ENCODE assay signal across 10 cellular contexts in genomic region chr3:179608931-179609720, GRCh38. TPM values are rescaled to one million over a fixed set of nuclear protein-coding genes. Genes with fewer than 3 reads are reported as not detected.
DNase-seq lines count a peak whose midpoint lies in the region; ATAC-seq, FAIRE-seq and TF ChIP-seq lines count a peak whose summit lies in the region.
"Had no signal": no experiment of that assay in that cellular context is flagged by ENCODE, and none has a peak within 500 bp of the region (broad histone marks: within the 10 kb centered on the region; RNA-seq: fewer than 3 reads in every experiment).

No MANE protein-coding gene starts in this region.

- H3K9me2 ChIP-seq in SU-DHL-6 (replicated peaks; ENCODE audit: insufficient read depth, low read length): no peaks in the 10 kb centered on the region

- 42% methylated on average over 6 of the region's 6 CpGs for WGBS in thymus

- peak overlapping the region; percentile 46 for H3K4me2 ChIP-seq in SU-DHL-6 (ENCODE audit: low read depth, low read length, poor library complexity, severe bottlenecking)

- H3F3A ChIP-seq in SU-DHL-6 (ENCODE audit: insufficient read depth): peaks cover 17% of the 10 kb centered on the region

- no peak for FAIRE-seq in D721Med (lab: Jason Lieb, UNC)

- H3K4me3 ChIP-seq in SU-DHL-6 (ENCODE audit: insufficient read depth, low read length, poor library complexity, severe bottlenecking) (no peak overlapping the region), thymus (ENCODE audit: low read length) (no peak overlapping the region)
- H3K4me3 ChIP-seq: BLaER1 treated with 17β-estradiol and CSF1 and Interleukin-3, amounts not matched to agents 10 nM and 100 nM had no signal

- no peak overlapping the region for H3K9ac ChIP-seq in SU-DHL-6 (ENCODE audit: low read length)
- H3K9ac ChIP-seq: BLaER1 treated with 17β-estradiol and CSF1 and Interleukin-3, amounts not matched to agents 10 nM and 100 nM had no signal

- H3K4me1 ChIP-seq in thymus (ENCODE audit: control insufficient read depth, insufficient read depth, low read length): no peaks in the 10 kb centered on the region

- peak; percentile 45 for ATAC-seq in HG03060 (IDR thresholded peaks at IDR 0.05; ENCODE audit: low read depth, unreplicated experiment)

- DNase-seq in stimulated activated CD4-positive, alpha-beta T cell treated with anti-CD3 and anti-CD28 coated beads, Interleukin-15, amount 100 ng/mL, for 24 hours: peak; percentile 12
- DNase-seq in stimulated activated CD4-positive, alpha-beta T cell treated with anti-CD3 and anti-CD28 coated beads, Interleukin-12 subunit alpha, Interleukin-12 subunit beta, amount 100 ng/mL, for 4 hours: no peak
- no peak for DNase-seq in NCI-H1105 (lab: John Stamatoyannopoulos, UW)
- no peak for DNase-seq in H4 (ENCODE audit: low spot score)
- DNase-seq in D721Med (ENCODE audit: insufficient read length, low spot score): no peak
- DNase-seq: NCI-H1436 treated with DMSO at 0.1 percent for 48 hours had no signal

- H3K27me3 ChIP-seq in SU-DHL-6 (ENCODE audit: low read length): no peaks in the 10 kb centered on the region
- H3K27me3 ChIP-seq in thymus (ENCODE audit: control insufficient read depth, insufficient read depth): no peaks in the 10 kb centered on the region
- H3K27me3 ChIP-seq: BLaER1 treated with 17β-estradiol and CSF1 and Interleukin-3, amounts not matched to agents 10 nM and 100 nM had no signal

- H3K9me3 ChIP-seq in SU-DHL-6 (ENCODE audit: insufficient read depth, low read length): no peaks in the 10 kb centered on the region
- no peaks in the 10 kb centered on the region for H3K9me3 ChIP-seq in thymus (ENCODE audit: control insufficient read depth)
- H3K9me3 ChIP-seq: BLaER1 treated with 17β-estradiol and CSF1 and Interleukin-3, amounts not matched to agents 10 nM and 100 nM had no signal

- H3K36me3 ChIP-seq in SU-DHL-6 (ENCODE audit: low read length) (no peaks in the 10 kb centered on the region), thymus (ENCODE audit: control insufficient read depth, insufficient read depth) (no peaks in the 10 kb centered on the region)

- TF ChIP-seq CTCF in SU-DHL-6 (IDR thresholded peaks at IDR 0.05; ENCODE audit: insufficient read depth, low read length, poor library complexity, severe bottlenecking) (no peak), D721Med (IDR thresholded peaks at IDR 0.05; ENCODE audit: insufficient read depth, missing control alignments) (no peak)

- H2AFZ ChIP-seq in SU-DHL-6 (ENCODE audit: low read depth, low read length, severe bottlenecking): peak overlapping the region; percentile 13

- no peaks in the 10 kb centered on the region for H4K20me1 ChIP-seq in SU-DHL-6 (ENCODE audit: low read depth, low read length)

- H3K79me2 ChIP-seq in SU-DHL-6 (ENCODE audit: insufficient read depth, low read length): peaks cover 28% of the 10 kb centered on the region

- H3K27ac ChIP-seq in SU-DHL-6 (ENCODE audit: low read depth, low read length) (0 out of 2 replicates have a peak overlapping the region, but pooled peaks have one; percentile 5), thymus (ENCODE audit: low read depth) (peak overlapping the region; percentile 2)

RNA-seq across cellular contexts. Expression of gene NDUFB5, which starts 4.5 kb away (rescaled TPM):
- 177 TPM for polyA plus RNA-seq in thymus
- total RNA-seq in H4 (2014; rRNA removed; shearing (Covaris generic)): 222 and 281 TPM in 2 replicates

RNA-seq across cellular contexts. Expression of gene MRPL47, which starts 4.7 kb away (rescaled TPM):
- 68.2 TPM for polyA plus RNA-seq in thymus
- total RNA-seq in H4 (2014; rRNA removed; shearing (Covaris generic)): 69.4 and 96.8 TPM in 2 replicates

RNA-seq across cellular contexts. Expression of gene USP13, which starts 43.7 kb away (rescaled TPM):
- polyA plus RNA-seq in thymus: 1.8 TPM
- total RNA-seq in H4 (2014; rRNA removed; shearing (Covaris generic)): 5.3 and 10.3 TPM in 2 replicates

RNA-seq across cellular contexts. Expression of gene ACTL6A, which starts 46.4 kb away (rescaled TPM):
- 113 TPM for polyA plus RNA-seq in thymus
- total RNA-seq in H4 (2014; rRNA removed; shearing (Covaris generic)): 184 and 235 TPM in 2 replicates
